ENCODE assay signal across 1 cellular context in genomic region chr5:73487257-73487656, GRCh38. TPM values are rescaled to one million over a fixed set of nuclear protein-coding genes. Genes with fewer than 3 reads are reported as not detected.
"Had no signal": no experiment of that assay in that cellular context is flagged by ENCODE, and none has a peak within 500 bp of the region (broad histone marks: within the 10 kb centered on the region; RNA-seq: fewer than 3 reads in every experiment).

No MANE protein-coding gene starts in this region.

RNA-seq across cellular contexts. Expression of gene FOXD1, which starts 38.7 kb away (rescaled TPM):
- total RNA-seq: Right ventricle myocardium inferior had no signal
